In genomic region chr1:38885092-38885491, GRCh38 we compare ENCODE assay signal across 11 cellular contexts. TPM values are rescaled to one million over a fixed set of nuclear protein-coding genes. Genes with fewer than 3 reads are reported as not detected.
"Had no signal": no experiment of that assay in that cellular context is flagged by ENCODE, and none has a peak within 500 bp of the region (broad histone marks: within the 10 kb centered on the region; RNA-seq: fewer than 3 reads in every experiment).

No MANE protein-coding gene starts in this region.

- FAIRE-seq: HepG2 had no signal

- H2AFZ ChIP-seq: GM23248 had no signal

- ATAC-seq: HCT116, HepG2 had no signal

- H3K36me3 ChIP-seq: HAP-1 had no signal

- H3K9me3 ChIP-seq: HAP-1 had no signal

- H3K4me3 ChIP-seq: GM23248, HAP-1 had no signal

- H3K4me1 ChIP-seq: HAP-1 had no signal

- H3K27ac ChIP-seq: GM23248, HL-60 had no signal

- DNase-seq: GM23248, GOT3, H7, HFFc6, KBM-7 had no signal

RNA-seq across cellular contexts. Expression of gene GJA9, which starts 3.7 kb away (rescaled TPM):
- total RNA-seq: H4, H7, HFFc6, HT1080 had no signal

RNA-seq across cellular contexts. Expression of gene RHBDL2, which starts 56.5 kb away (rescaled TPM):
- total RNA-seq: H4 had no signal
